ENCODE assay signal across 1 cellular context in genomic region chr22:31106001-31106571, GRCh38.
TF ChIP-seq lines count a peak whose summit lies in the region.

No MANE protein-coding gene starts in this region.

TF ChIP-seq in H1, 55 proteins besides CTCF, POLR2A, EP300 and RAD21:
- TF ChIP-seq EZH2 (IDR thresholded peaks at IDR 0.05; ENCODE audit: low read depth, low read length, severe bottlenecking), result no peak
- TF ChIP-seq CBX5 (IDR thresholded peaks at IDR 0.05; ENCODE audit: low read depth, low read length), result no peak
- TF ChIP-seq ZNF274 (IDR thresholded peaks at IDR 0.05; ENCODE audit: borderline replicate concordance, extremely low read depth, low read length), result no peak
- no peak for TF ChIP-seq PHF8 (conservative IDR thresholded peaks at IDR 0.05; ENCODE audit: low read depth, low read length)
- no peak for TF ChIP-seq SUZ12 (IDR thresholded peaks at IDR 0.05; ENCODE audit: low read length)
- no peak for TF ChIP-seq RFX5 (IDR thresholded peaks at IDR 0.05; ENCODE audit: borderline replicate concordance, low read depth, low read length)
- TF ChIP-seq TCF12 (IDR thresholded peaks at IDR 0.05; ENCODE audit: low read depth, low read length), result no peak
- TF ChIP-seq TBP (IDR thresholded peaks at IDR 0.05; ENCODE audit: low read depth, low read length), result no peak
- TF ChIP-seq SIRT6 (IDR thresholded peaks at IDR 0.05; ENCODE audit: low read length), result no peak
- TF ChIP-seq, protein P1, sequence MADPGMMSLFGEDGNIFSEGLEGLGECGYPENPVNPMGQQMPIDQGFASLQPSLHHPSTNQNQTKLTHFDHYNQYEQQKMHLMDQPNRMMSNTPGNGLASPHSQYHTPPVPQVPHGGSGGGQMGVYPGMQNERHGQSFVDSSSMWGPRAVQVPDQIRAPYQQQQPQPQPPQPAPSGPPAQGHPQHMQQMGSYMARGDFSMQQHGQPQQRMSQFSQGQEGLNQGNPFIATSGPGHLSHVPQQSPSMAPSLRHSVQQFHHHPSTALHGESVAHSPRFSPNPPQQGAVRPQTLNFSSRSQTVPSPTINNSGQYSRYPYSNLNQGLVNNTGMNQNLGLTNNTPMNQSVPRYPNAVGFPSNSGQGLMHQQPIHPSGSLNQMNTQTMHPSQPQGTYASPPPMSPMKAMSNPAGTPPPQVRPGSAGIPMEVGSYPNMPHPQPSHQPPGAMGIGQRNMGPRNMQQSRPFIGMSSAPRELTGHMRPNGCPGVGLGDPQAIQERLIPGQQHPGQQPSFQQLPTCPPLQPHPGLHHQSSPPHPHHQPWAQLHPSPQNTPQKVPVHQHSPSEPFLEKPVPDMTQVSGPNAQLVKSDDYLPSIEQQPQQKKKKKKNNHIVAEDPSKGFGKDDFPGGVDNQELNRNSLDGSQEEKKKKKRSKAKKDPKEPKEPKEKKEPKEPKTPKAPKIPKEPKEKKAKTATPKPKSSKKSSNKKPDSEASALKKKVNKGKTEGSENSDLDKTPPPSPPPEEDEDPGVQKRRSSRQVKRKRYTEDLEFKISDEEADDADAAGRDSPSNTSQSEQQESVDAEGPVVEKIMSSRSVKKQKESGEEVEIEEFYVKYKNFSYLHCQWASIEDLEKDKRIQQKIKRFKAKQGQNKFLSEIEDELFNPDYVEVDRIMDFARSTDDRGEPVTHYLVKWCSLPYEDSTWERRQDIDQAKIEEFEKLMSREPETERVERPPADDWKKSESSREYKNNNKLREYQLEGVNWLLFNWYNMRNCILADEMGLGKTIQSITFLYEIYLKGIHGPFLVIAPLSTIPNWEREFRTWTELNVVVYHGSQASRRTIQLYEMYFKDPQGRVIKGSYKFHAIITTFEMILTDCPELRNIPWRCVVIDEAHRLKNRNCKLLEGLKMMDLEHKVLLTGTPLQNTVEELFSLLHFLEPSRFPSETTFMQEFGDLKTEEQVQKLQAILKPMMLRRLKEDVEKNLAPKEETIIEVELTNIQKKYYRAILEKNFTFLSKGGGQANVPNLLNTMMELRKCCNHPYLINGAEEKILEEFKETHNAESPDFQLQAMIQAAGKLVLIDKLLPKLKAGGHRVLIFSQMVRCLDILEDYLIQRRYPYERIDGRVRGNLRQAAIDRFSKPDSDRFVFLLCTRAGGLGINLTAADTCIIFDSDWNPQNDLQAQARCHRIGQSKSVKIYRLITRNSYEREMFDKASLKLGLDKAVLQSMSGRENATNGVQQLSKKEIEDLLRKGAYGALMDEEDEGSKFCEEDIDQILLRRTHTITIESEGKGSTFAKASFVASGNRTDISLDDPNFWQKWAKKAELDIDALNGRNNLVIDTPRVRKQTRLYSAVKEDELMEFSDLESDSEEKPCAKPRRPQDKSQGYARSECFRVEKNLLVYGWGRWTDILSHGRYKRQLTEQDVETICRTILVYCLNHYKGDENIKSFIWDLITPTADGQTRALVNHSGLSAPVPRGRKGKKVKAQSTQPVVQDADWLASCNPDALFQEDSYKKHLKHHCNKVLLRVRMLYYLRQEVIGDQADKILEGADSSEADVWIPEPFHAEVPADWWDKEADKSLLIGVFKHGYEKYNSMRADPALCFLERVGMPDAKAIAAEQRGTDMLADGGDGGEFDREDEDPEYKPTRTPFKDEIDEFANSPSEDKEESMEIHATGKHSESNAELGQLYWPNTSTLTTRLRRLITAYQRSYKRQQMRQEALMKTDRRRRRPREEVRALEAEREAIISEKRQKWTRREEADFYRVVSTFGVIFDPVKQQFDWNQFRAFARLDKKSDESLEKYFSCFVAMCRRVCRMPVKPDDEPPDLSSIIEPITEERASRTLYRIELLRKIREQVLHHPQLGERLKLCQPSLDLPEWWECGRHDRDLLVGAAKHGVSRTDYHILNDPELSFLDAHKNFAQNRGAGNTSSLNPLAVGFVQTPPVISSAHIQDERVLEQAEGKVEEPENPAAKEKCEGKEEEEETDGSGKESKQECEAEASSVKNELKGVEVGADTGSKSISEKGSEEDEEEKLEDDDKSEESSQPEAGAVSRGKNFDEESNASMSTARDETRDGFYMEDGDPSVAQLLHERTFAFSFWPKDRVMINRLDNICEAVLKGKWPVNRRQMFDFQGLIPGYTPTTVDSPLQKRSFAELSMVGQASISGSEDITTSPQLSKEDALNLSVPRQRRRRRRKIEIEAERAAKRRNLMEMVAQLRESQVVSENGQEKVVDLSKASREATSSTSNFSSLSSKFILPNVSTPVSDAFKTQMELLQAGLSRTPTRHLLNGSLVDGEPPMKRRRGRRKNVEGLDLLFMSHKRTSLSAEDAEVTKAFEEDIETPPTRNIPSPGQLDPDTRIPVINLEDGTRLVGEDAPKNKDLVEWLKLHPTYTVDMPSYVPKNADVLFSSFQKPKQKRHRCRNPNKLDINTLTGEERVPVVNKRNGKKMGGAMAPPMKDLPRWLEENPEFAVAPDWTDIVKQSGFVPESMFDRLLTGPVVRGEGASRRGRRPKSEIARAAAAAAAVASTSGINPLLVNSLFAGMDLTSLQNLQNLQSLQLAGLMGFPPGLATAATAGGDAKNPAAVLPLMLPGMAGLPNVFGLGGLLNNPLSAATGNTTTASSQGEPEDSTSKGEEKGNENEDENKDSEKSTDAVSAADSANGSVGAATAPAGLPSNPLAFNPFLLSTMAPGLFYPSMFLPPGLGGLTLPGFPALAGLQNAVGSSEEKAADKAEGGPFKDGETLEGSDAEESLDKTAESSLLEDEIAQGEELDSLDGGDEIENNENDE (IDR thresholded peaks at IDR 0.05; ENCODE audit: insufficient replicate concordance, low read length), result no peak
- TF ChIP-seq BCL11A (IDR thresholded peaks at IDR 0.05; ENCODE audit: low read depth in 2 of 2, low read length in 2 of 2), result no peak
- TF ChIP-seq SP2 (IDR thresholded peaks at IDR 0.05; ENCODE audit: low read length), result no peak
- no peak for TF ChIP-seq TAF1 (IDR thresholded peaks at IDR 0.05; ENCODE audit: low read depth, low read length)
- no peak for TF ChIP-seq CREB1 (IDR thresholded peaks at IDR 0.05)
- no peak for TF ChIP-seq KDM4A (IDR thresholded peaks at IDR 0.05; ENCODE audit: low read depth, low read length, severe bottlenecking)
- no peak for TF ChIP-seq MAFK (IDR thresholded peaks at IDR 0.05; ENCODE audit: low read depth, low read length)
- TF ChIP-seq E2F6 (IDR thresholded peaks at IDR 0.05), result no peak
- no peak for TF ChIP-seq CHD1 (IDR thresholded peaks at IDR 0.05; ENCODE audit: low read depth, low read length)
- TF ChIP-seq SAP30 (IDR thresholded peaks at IDR 0.05; ENCODE audit: insufficient read depth, insufficient replicate concordance, low read length), result no peak
